7 cellular contexts compared by ENCODE assay signal in genomic region chr4:43425206-43425605, GRCh38.
"Had no signal": no experiment of that assay in that cellular context is flagged by ENCODE, and none has a peak within 500 bp of the region (broad histone marks: within the 10 kb centered on the region; RNA-seq: fewer than 3 reads in every experiment).

No MANE protein-coding gene starts in this region.

- H3K4me3 ChIP-seq: GM23338 had no signal

- H2AFZ ChIP-seq: GM23338 had no signal

- DNase-seq: H9, HCEC 1CT, IMR-90 had no signal

- ATAC-seq: GM23338 had no signal

- H3K4me2 ChIP-seq: GM23338 had no signal

- FAIRE-seq: H1, H54, HTR-8/SVneo had no signal
